In genomic region chr3:63864008-63864871, GRCh38 we compare ENCODE assay signal across 8 cellular contexts. TPM values are rescaled to one million over a fixed set of nuclear protein-coding genes. Genes with fewer than 3 reads are reported as not detected.
DNase-seq lines count a peak whose midpoint lies in the region; ATAC-seq and TF ChIP-seq lines count a peak whose summit lies in the region.

No MANE protein-coding gene starts in this region.

- H3K4me3 ChIP-seq in HL-60 (replicated peaks; ENCODE audit: insufficient read depth, low read length) (peak overlapping the region; percentile 72), coronary artery (peak overlapping the region; percentile 88), lower leg skin (ENCODE audit: low read depth, poor library complexity, severe bottlenecking) (peak overlapping the region; percentile 94)

- WGBS in lower leg skin, 2 donors: 1% methylated on average over 39 to 49 of the region's 90 CpGs

- H3K27ac ChIP-seq in HL-60 (replicated peaks): peak overlapping the region; percentile 91
- peak overlapping the region; percentile 82 to 87 for H3K27ac ChIP-seq in coronary artery

- TF ChIP-seq POLR2A in lower leg skin (IDR thresholded peaks at IDR 0.05): no peak

- H3K27me3 ChIP-seq in HL-60 (ENCODE audit: insufficient read depth, poor library complexity, severe bottlenecking): no peaks in the 10 kb centered on the region

- no peak for TF ChIP-seq CTCF in HL-60 (IDR thresholded peaks at IDR 0.05; ENCODE audit: insufficient read depth, low read length)
- no peak for TF ChIP-seq CTCF in coronary artery (IDR thresholded peaks at IDR 0.05)
- TF ChIP-seq CTCF in lower leg skin (IDR thresholded peaks at IDR 0.05): no peak

- peak; percentile 17 for ATAC-seq in GM19468 (IDR thresholded peaks at IDR 0.05; ENCODE audit: extremely low read depth, unreplicated experiment)
- peak; percentile 46 to 51 for ATAC-seq in activated CD4-positive, CD25-positive, alpha-beta regulatory T cell treated with anti-CD3 and anti-CD28 coated beads, Interleukin-2, amount 50 U/mL, for 24 hours

- DNase-seq in COLO829 (ENCODE audit: low spot score) (peak; percentile 43), HL-60 (ENCODE audit: low read depth in 1 of 2, low spot score in 1 of 2) (peak; percentile 37 to 68), coronary artery (ENCODE audit: low spot score) (no peak), lower leg skin (ENCODE audit: low spot score in 2 of 2) (peak in 1 of 2 donors; percentile 39), GDM1 (lab: John Stamatoyannopoulos, UW) (no peak)
- peak; percentile 17 to 24 for DNase-seq in stimulated activated CD4-positive, alpha-beta T cell treated with anti-CD3 and anti-CD28 coated beads, Interleukin-4, amount 100 ng/mL, for 48 hours (ENCODE audit: low read depth in 2 of 2)

- intact Hi-C loops in lower leg skin (cut with DNase I; ENCODE audit: low total_unique reads): no loop called here

RNA-seq across cellular contexts. Expression of gene ATXN7, which starts 0.6 kb away (rescaled TPM):
- 10 to 100 TPM; 21.4 to 88.6 (median 36.1) TPM for total RNA-seq in lower leg skin

RNA-seq across cellular contexts. Expression of gene THOC7, which starts 0.6 kb away (rescaled TPM):
- total RNA-seq in lower leg skin: 10 to 100 TPM; 37.1 to 46.8 (median 44.9) TPM

RNA-seq across cellular contexts. Expression of gene C3orf49, which starts 45.1 kb away (rescaled TPM):
- not detected for total RNA-seq in lower leg skin

RNA-seq across cellular contexts. Expression of gene SCAANT1, which starts 47.9 kb away (rescaled TPM):
- total RNA-seq in lower leg skin: not detected

Comparison
In these comparisons a context has a peak if more than half of its experiments do, and no peak if none do; other contexts are left out.
1. DNase-seq: peak in COLO829 (single experiment), HL-60 (2 of 2) and stimulated activated CD4-positive, alpha-beta T cell treated with anti-CD3 and anti-CD28 coated beads, Interleukin-4, amount 100 ng/mL, for 48 hours (2 of 2); none in coronary artery (single experiment) and GDM1 (single experiment).
2. Peak in every context shown above with its lines, with median percentiles within 50 percentile points of each other: H3K4me3 ChIP-seq.